9 cellular contexts compared by ENCODE assay signal in genomic region chr11:5596611-5597201, GRCh38. TPM values are rescaled to one million over a fixed set of nuclear protein-coding genes. Genes with fewer than 3 reads are reported as not detected.
A peak's percentile ranks its signal among the peaks of the same experiment; 100 is the strongest.
DNase-seq lines count a peak whose midpoint lies in the region; ATAC-seq, FAIRE-seq and TF ChIP-seq lines count a peak whose summit lies in the region.
"Had no signal": no experiment of that assay in that cellular context is flagged by ENCODE, and none has a peak within 500 bp of the region (broad histone marks: within the 10 kb centered on the region; RNA-seq: fewer than 3 reads in every experiment).

TSS of gene TRIM6 (plus strand) at chr11:5596637. CDS start at chr11:5596898, 261 bp downstream.

- TF ChIP-seq POLR2A in breast epithelium (IDR thresholded peaks at IDR 0.05) = no peak

- peak within 1 kb of the TSS; percentile 18 for H3K27ac Mint-ChIP-seq in stimulated activated memory B cell treated with anti-CD40 and anti-IgM and Interleukin-4, amounts not matched to agents 10 μg/mL and 1 μg/mL and 100 μg/mL, for 72 hours

- in situ Hi-C loops in KBM-7 (cut with MboI; ENCODE audit: low pct_unique_long_range_greater_than_20kb, low sequenced_read_pairs) = no loop called here

- intact Hi-C loops in breast epithelium (cut with DNase I; ENCODE audit: low total_unique reads) = no loop called here
- intact Hi-C loops in kidney (cut with DNase I) = no loop called here

- H3K4me3 Mint-ChIP-seq in stimulated activated memory B cell treated with anti-CD40 and anti-IgM and Interleukin-4, amounts not matched to agents 10 μg/mL and 1 μg/mL and 100 μg/mL, for 72 hours = peak within 1 kb of the TSS; percentile 80

- H3K4me1 Mint-ChIP-seq in stimulated activated memory B cell treated with anti-CD40 and anti-IgM and Interleukin-4, amounts not matched to agents 10 μg/mL and 1 μg/mL and 100 μg/mL, for 72 hours = peaks cover 6% of the 10 kb centered on the region

- no peaks in the 10 kb centered on the region for H3K36me3 Mint-ChIP-seq in stimulated activated memory B cell treated with anti-CD40 and anti-IgM and Interleukin-4, amounts not matched to agents 10 μg/mL and 1 μg/mL and 100 μg/mL, for 72 hours

- TF ChIP-seq CTCF in BE2C (IDR thresholded peaks at IDR 0.05; ENCODE audit: low read depth, low read length) = no peak
- no peak for TF ChIP-seq CTCF in breast epithelium (IDR thresholded peaks at IDR 0.05)
- no peak for TF ChIP-seq CTCF in kidney (IDR thresholded peaks at IDR 0.05; ENCODE audit: borderline replicate concordance, extremely low read depth, insufficient read depth)

- H3K27me3 Mint-ChIP-seq in stimulated activated memory B cell treated with anti-CD40 and anti-IgM and Interleukin-4, amounts not matched to agents 10 μg/mL and 1 μg/mL and 100 μg/mL, for 72 hours = no peaks in the 10 kb centered on the region

- DNase-seq in BE2C = no peak
- peak; percentile 76 for DNase-seq in KBM-7
- DNase-seq in breast epithelium (ENCODE audit: low spot score in 2 of 2) = peak; percentile 32 to 65
- DNase-seq in kidney = peak; percentile 88
- no peak for DNase-seq in GOT3 (lab: John Stamatoyannopoulos, UW)

- H3K27me3 ChIP-seq in BE2C = no peaks in the 10 kb centered on the region
- H3K27me3 ChIP-seq in breast epithelium = no peaks in the 10 kb centered on the region

- H3K27ac ChIP-seq in breast epithelium = peak within 1 kb of the TSS; percentile 86 to 89
- H3K27ac ChIP-seq in kidney (ENCODE audit: low read depth in 2 of 2, low read length in 2 of 2) = peak within 1 kb of the TSS; percentile 69 to 78
- H3K27ac ChIP-seq: KMS-11 had no signal

- ATAC-seq in GM19351 (IDR thresholded peaks at IDR 0.05; ENCODE audit: unreplicated experiment) (peak; percentile 42), HG03378 (IDR thresholded peaks at IDR 0.05; ENCODE audit: unreplicated experiment) (no peak)
- ATAC-seq in stimulated activated memory B cell treated with anti-CD40 and anti-IgM and Interleukin-4, amounts not matched to agents 10 μg/mL and 1 μg/mL and 100 μg/mL, for 72 hours = no peak

- no peaks in the 10 kb centered on the region for H3K36me3 ChIP-seq in BE2C
- H3K36me3 ChIP-seq in breast epithelium = no peaks in the 10 kb centered on the region
- no peaks in the 10 kb centered on the region for H3K36me3 ChIP-seq in kidney (ENCODE audit: control insufficient read depth in 1 of 2, insufficient read depth in 2 of 2, low read length in 2 of 2)

- FAIRE-seq in kidney (lab: Jason Lieb, UNC) = no peak

- no peaks in the 10 kb centered on the region for H3K4me1 ChIP-seq in BE2C
- peaks cover 0 to 14% of the 10 kb centered on the region in 2 donors for H3K4me1 ChIP-seq in breast epithelium
- H3K4me1 ChIP-seq in kidney (ENCODE audit: control insufficient read depth in 1 of 2, insufficient read depth in 1 of 2, low read depth in 1 of 2, low read length in 2 of 2) = no peaks in the 10 kb centered on the region

- peak within 1 kb of the TSS; percentile 41 to 83 for H3K9ac ChIP-seq in kidney (ENCODE audit: low read length in 2 of 2)
- H3K9ac ChIP-seq: KMS-11 had no signal

- no peaks in the 10 kb centered on the region for H3K9me3 ChIP-seq in BE2C
- H3K9me3 ChIP-seq in breast epithelium = no peaks in the 10 kb centered on the region
- no peaks in the 10 kb centered on the region for H3K9me3 ChIP-seq in kidney (ENCODE audit: control insufficient read depth in 1 of 2, low read length in 2 of 2)

- H3K4me3 ChIP-seq in BE2C (ENCODE audit: low read depth, low read length) (peak within 1 kb of the TSS; percentile 29), breast epithelium (peak within 1 kb of the TSS; percentile 38 to 72 (median 56)), kidney (ENCODE audit: low read length in 2 of 2) (peak within 1 kb of the TSS; percentile 87 to 89)

- H3K9me3 Mint-ChIP-seq in stimulated activated memory B cell treated with anti-CD40 and anti-IgM and Interleukin-4, amounts not matched to agents 10 μg/mL and 1 μg/mL and 100 μg/mL, for 72 hours = no peaks in the 10 kb centered on the region

RNA-seq across cellular contexts. Expression of gene TRIM6, which starts in this region (rescaled TPM):
- polyA plus RNA-seq in BE2C (2012; ENCODE audit: insufficient read depth, insufficient read length, low read depth) = 0.29 TPM
- 1 to 10 TPM; 2.2 to 6.1 (median 2.6) TPM for total RNA-seq in breast epithelium
- 6.5 TPM for total RNA-seq in kidney
- 7.4 TPM for polyA plus RNA-seq in kidney (ENCODE audit: insufficient read depth, low read depth, low replicate concordance)

Comparison
In these comparisons a context has a peak if more than half of its experiments do, and no peak if none do; other contexts are left out.
1. DNase-seq: peak in KBM-7 (single experiment), breast epithelium (2 of 2) and kidney (single experiment); none in BE2C (single experiment) and GOT3 (single experiment).
2. H3K4me3 ChIP-seq: peak in every context shown above with its lines; median percentile 88 in kidney; 56 in breast epithelium; 29 in BE2C.